In genomic region chr11:6656936-6657335, GRCh38 we compare ENCODE assay signal across 15 cellular contexts. TPM values are rescaled to one million over a fixed set of nuclear protein-coding genes. Genes with fewer than 3 reads are reported as not detected.
DNase-seq lines count a peak whose midpoint lies in the region; ATAC-seq and TF ChIP-seq lines count a peak whose summit lies in the region.
"Had no signal": no experiment of that assay in that cellular context is flagged by ENCODE, and none has a peak within 500 bp of the region (broad histone marks: within the 10 kb centered on the region; RNA-seq: fewer than 3 reads in every experiment).

No MANE protein-coding gene starts in this region.

- H3K9me3 Mint-ChIP-seq in T-helper 2 cell treated with Interferon-gamma antibody and Interleukin-4, amounts not matched to agents 5 μg/mL and 100 μg/mL, for 36 hours = no peaks in the 10 kb centered on the region
- H3K9me3 Mint-ChIP-seq in WTC11 = no peaks in the 10 kb centered on the region

- H2BK15ac ChIP-seq in mesendoderm (replicated peaks; ENCODE audit: low read depth) = no peak overlapping the region

- no peaks in the 10 kb centered on the region for H3K79me2 ChIP-seq in mesendoderm (ENCODE audit: control insufficient read depth, insufficient read depth, low read length)

- CTCF ChIA-PET in WTC11 (lab: Charles Lee) = interaction anchor here (2.3 kb wide), 1 partner anchor 11 kb away, joined by 14 read pairs; no protein-coding TSS in a partner anchor

- H3K23ac ChIP-seq in mesendoderm (ENCODE audit: low read length) = no peak overlapping the region

- H3K56ac ChIP-seq in mesendoderm (ENCODE audit: low read length) = no peak overlapping the region

- TF ChIP-seq EP300 in sigmoid colon (IDR thresholded peaks at IDR 0.05) = no peak

- no peak overlapping the region for H3K18ac ChIP-seq in mesendoderm (ENCODE audit: low read length)

- TF ChIP-seq POLR2A in sigmoid colon (IDR thresholded peaks at IDR 0.05) = no peak

- H3K4me3 ChIP-seq in iPS-18a (ENCODE audit: low read length) = peak overlapping the region; percentile 58
- no peak overlapping the region for H3K4me3 ChIP-seq in sigmoid colon
- no peak overlapping the region for H3K4me3 ChIP-seq in mesendoderm (ENCODE audit: low read length)
- H3K4me3 ChIP-seq in mucosa of descending colon = no peak overlapping the region

- H3K9me3 ChIP-seq in iPS-18a (ENCODE audit: control insufficient read depth, low read depth, low read length) (no peaks in the 10 kb centered on the region), sigmoid colon (no peaks in the 10 kb centered on the region), mucosa of descending colon (no peaks in the 10 kb centered on the region)
- H3K9me3 ChIP-seq: colonic mucosa had no signal

- H3K36me3 ChIP-seq in iPS-18a (ENCODE audit: control insufficient read depth, low read depth, low read length) = no peaks in the 10 kb centered on the region
- no peaks in the 10 kb centered on the region for H3K36me3 ChIP-seq in sigmoid colon
- H3K36me3 ChIP-seq in mesendoderm (ENCODE audit: control insufficient read depth, insufficient read depth, low read length) = no peaks in the 10 kb centered on the region
- no peaks in the 10 kb centered on the region for H3K36me3 ChIP-seq in mucosa of descending colon (ENCODE audit: low read depth)
- H3K36me3 ChIP-seq: colonic mucosa had no signal

- H3K4ac ChIP-seq in mesendoderm (ENCODE audit: low read depth, low read length) = no peak overlapping the region

- no peak overlapping the region for H2BK120ac ChIP-seq in mesendoderm (ENCODE audit: low read depth, low read length)

- no peak overlapping the region for H2BK5ac ChIP-seq in mesendoderm (ENCODE audit: low read length)

- H2AK5ac ChIP-seq in mesendoderm (ENCODE audit: low read length) = no peak overlapping the region

- no peak overlapping the region for H4K8ac ChIP-seq in mesendoderm (ENCODE audit: low read depth, low read length)

- intact Hi-C loops in sigmoid colon (cut with DNase I) = no loop called here
- intact Hi-C loops in mucosa of descending colon (cut with DNase I, micrococcal nuclease) = no loop called here

- POLR2A ChIA-PET in WTC11 (lab: Charles Lee) = no interaction called here

- H3K4me2 ChIP-seq in mesendoderm (ENCODE audit: low read length) = no peak overlapping the region

- H3K27ac Mint-ChIP-seq in T-helper 2 cell treated with Interferon-gamma antibody and Interleukin-4, amounts not matched to agents 5 μg/mL and 100 μg/mL, for 36 hours = no peak overlapping the region
- H3K27ac Mint-ChIP-seq in WTC11 = no peak overlapping the region

- 59 to 81% methylated on average over 5 of the region's 5 CpGs for WGBS in sigmoid colon, 2 donors
- WGBS in mesendoderm (ENCODE audit: extremely low coverage, insufficient coverage, low lambda C conversion rate) = no CpG with 5 or more reads among the region's 5 CpGs

- H3K27me3 ChIP-seq in iPS-18a (ENCODE audit: control insufficient read depth, insufficient read depth, low read length) = peaks cover 29% of the 10 kb centered on the region
- H3K27me3 ChIP-seq in sigmoid colon = no peaks in the 10 kb centered on the region
- peaks cover 6% of the 10 kb centered on the region for H3K27me3 ChIP-seq in mesendoderm (ENCODE audit: insufficient read depth, low read length, poor library complexity)

- H3K4me3 Mint-ChIP-seq in T-helper 2 cell treated with Interferon-gamma antibody and Interleukin-4, amounts not matched to agents 5 μg/mL and 100 μg/mL, for 36 hours = peak overlapping the region; percentile 68
- peak overlapping the region; percentile 79 for H3K4me3 Mint-ChIP-seq in WTC11

- no peak overlapping the region for H4K5ac ChIP-seq in mesendoderm (ENCODE audit: low read length)

- H3K27me3 Mint-ChIP-seq in T-helper 2 cell treated with Interferon-gamma antibody and Interleukin-4, amounts not matched to agents 5 μg/mL and 100 μg/mL, for 36 hours (ENCODE audit: low read depth) = peaks cover 18% of the 10 kb centered on the region
- H3K27me3 Mint-ChIP-seq in WTC11 (ENCODE audit: low read depth) = peaks cover 19% of the 10 kb centered on the region

- H3K9ac ChIP-seq in iPS-18a (ENCODE audit: low read length) (no peak overlapping the region), mesendoderm (ENCODE audit: low read length) (no peak overlapping the region)

- peaks cover 9% of the 10 kb centered on the region for H3K4me1 ChIP-seq in iPS-18a (ENCODE audit: control insufficient read depth, low read depth, low read length)
- H3K4me1 ChIP-seq in sigmoid colon = peaks cover 0 to 34% (median 24%) of the 10 kb centered on the region in 4 donors
- peaks cover 5% of the 10 kb centered on the region for H3K4me1 ChIP-seq in mesendoderm (ENCODE audit: control insufficient read depth, low read depth, low read length)
- no peaks in the 10 kb centered on the region for H3K4me1 ChIP-seq in mucosa of descending colon (ENCODE audit: low read depth)
- H3K4me1 ChIP-seq: colonic mucosa had no signal

- no peak for DNase-seq in T-helper 2 cell treated with Interferon-gamma antibody and Interleukin-4, amounts not matched to agents 5 μg/mL and 100 μg/mL, for 36 hours (ENCODE audit: low spot score)
- DNase-seq in T-helper 2 cell = no peak
- DNase-seq in WTC11 (ENCODE audit: low spot score) = no peak
- DNase-seq in sigmoid colon = no peak
- no peak for DNase-seq in HuH-7 (ENCODE audit: low spot score)
- no peak for DNase-seq in mesendoderm
- DNase-seq in mucosa of descending colon = no peak
- DNase-seq: activated CD4-positive, alpha-beta T cell treated with anti-CD3 and anti-CD28 coated beads, Interleukin-2, amount 50 U/mL, for 4 hours; Calu3; colonic mucosa; islet precursor cell; NCI-H2171 treated with DMSO at 0.1 percent for 48 hours; OCI-M1; trophoblast cell had no signal

- H3K27ac ChIP-seq in iPS-18a (ENCODE audit: low read length) = no peak overlapping the region
- H3K27ac ChIP-seq in sigmoid colon = peak overlapping the region in 3 of 4 donors; percentile 81 to 91 (median 88)
- H3K27ac ChIP-seq in mesendoderm (ENCODE audit: low read depth, low read length) = no peak overlapping the region
- H3K27ac ChIP-seq: colonic mucosa had no signal

- H3K4me1 Mint-ChIP-seq in T-helper 2 cell treated with Interferon-gamma antibody and Interleukin-4, amounts not matched to agents 5 μg/mL and 100 μg/mL, for 36 hours (ENCODE audit: low read depth) = peaks cover 3% of the 10 kb centered on the region
- peaks cover 11% of the 10 kb centered on the region for H3K4me1 Mint-ChIP-seq in WTC11

- no peak for TF ChIP-seq CTCF in WTC11 (IDR thresholded peaks at IDR 0.05)
- no peak for TF ChIP-seq CTCF in sigmoid colon (IDR thresholded peaks at IDR 0.05)
- TF ChIP-seq CTCF in mucosa of descending colon (IDR thresholded peaks at IDR 0.05) = no peak

- peak; percentile 7; the same call in 1 of the 2 replicates for ATAC-seq in WTC11
- ATAC-seq in mucosa of descending colon = no peak

- no peaks in the 10 kb centered on the region for H3K79me1 ChIP-seq in mesendoderm (ENCODE audit: low read length)

- H3K36me3 Mint-ChIP-seq in T-helper 2 cell treated with Interferon-gamma antibody and Interleukin-4, amounts not matched to agents 5 μg/mL and 100 μg/mL, for 36 hours (ENCODE audit: low read depth) = no peaks in the 10 kb centered on the region
- no peaks in the 10 kb centered on the region for H3K36me3 Mint-ChIP-seq in WTC11

TF ChIP-seq in WTC11, 78 proteins besides CTCF, POLR2A, EP300 and RAD21 (continues in another document):
- TF ChIP-seq E2F1 (CRISPR knock-in tag; IDR thresholded peaks at IDR 0.05) (no peak), OVOL2 (CRISPR knock-in tag; IDR thresholded peaks at IDR 0.05; ENCODE audit: borderline replicate concordance) (no peak), NR3C1 (CRISPR knock-in tag; conservative IDR thresholded peaks at IDR 0.05; ENCODE audit: low read depth) (no peak), ZNF396 (CRISPR knock-in tag; IDR thresholded peaks at IDR 0.05; ENCODE audit: borderline replicate concordance) (no peak), SP1 (CRISPR knock-in tag; conservative IDR thresholded peaks at IDR 0.05) (no peak), RORB (CRISPR knock-in tag; IDR thresholded peaks at IDR 0.05) (no peak)

RNA-seq across cellular contexts. Expression of gene DCHS1, which starts 1.3 kb away (rescaled TPM):
- total RNA-seq in WTC11 (2021) (11.5 to 14.2 TPM (median 12.6 TPM) in 3 replicates), sigmoid colon (10 to 100 TPM; 21.7 to 57.1 (median 32.2) TPM), mucosa of descending colon (10 to 100 TPM in 1 of 3 donors, 1 to 10 TPM in 2; 3.5 to 38.8 (median 6.0) TPM)
- polyA plus RNA-seq in sigmoid colon = 1 to 10 TPM in 1 of 3 donors, under 1 TPM in 2; under 0.01 to 6.3 (median 0.46) TPM
- polyA plus RNA-seq in mesendoderm (2013, experiment 1 of 2) = 2.9 TPM
- polyA plus RNA-seq in mesendoderm (2013, experiment 2 of 2) = 3.0 TPM

RNA-seq across cellular contexts. Expression of gene MRPL17, which starts 26.2 kb away (rescaled TPM):
- total RNA-seq in WTC11 (2021) (68.1 to 77.1 TPM (median 70.1 TPM) in 3 replicates), sigmoid colon (10 to 100 TPM; 18.3 to 97.5 (median 20.1) TPM), mucosa of descending colon (10 to 100 TPM; 21.2 to 29.7 (median 29.6) TPM)
- 10 to 100 TPM; 23.4 to 51.1 (median 28.9) TPM for polyA plus RNA-seq in sigmoid colon
- polyA plus RNA-seq in mesendoderm (2013, experiment 1 of 2) = 90.2 TPM
- 91.6 TPM for polyA plus RNA-seq in mesendoderm (2013, experiment 2 of 2)

RNA-seq across cellular contexts. Expression of gene TPP1, which starts 37.7 kb away (rescaled TPM):
- total RNA-seq in WTC11 (2021) (36.2 to 51.4 TPM (median 44.8 TPM) in 3 replicates), sigmoid colon (10 to 100 TPM; 39.8 to 58.8 (median 45.9) TPM), mucosa of descending colon (100 to 1,000 TPM in 1 of 3 donors, 10 to 100 TPM in 2; 86.4 to 116 (median 93.8) TPM)
- 10 to 100 TPM; 13.2 to 60.3 (median 55.5) TPM for polyA plus RNA-seq in sigmoid colon
- polyA plus RNA-seq in mesendoderm (2013, experiment 1 of 2) = 28.7 TPM
- 27.8 TPM for polyA plus RNA-seq in mesendoderm (2013, experiment 2 of 2)

RNA-seq across cellular contexts. Expression of gene TAF10, which starts 44.9 kb away (rescaled TPM):
- total RNA-seq in WTC11 (2021) (165 to 186 TPM (median 178 TPM) in 3 replicates), sigmoid colon (10 to 100 TPM; 33.2 to 60.0 (median 49.0) TPM), mucosa of descending colon (100 to 1,000 TPM in 2 of 3 donors, 10 to 100 TPM in 1; 84.0 to 135 (median 115) TPM)
- polyA plus RNA-seq in sigmoid colon = 100 to 1,000 TPM in 2 of 3 donors, 10 to 100 TPM in 1; 67.6 to 148 (median 129) TPM
- 209 TPM for polyA plus RNA-seq in mesendoderm (2013, experiment 1 of 2)
- 219 TPM for polyA plus RNA-seq in mesendoderm (2013, experiment 2 of 2)

RNA-seq across cellular contexts. Expression of gene ILK, which starts 53.4 kb away (rescaled TPM):
- total RNA-seq in WTC11 (2021) (97.7 to 112 TPM (median 110 TPM) in 3 replicates), sigmoid colon (100 to 1,000 TPM; 450 to 607 (median 548) TPM), mucosa of descending colon (100 to 1,000 TPM; 113 to 323 (median 115) TPM)
- 100 to 1,000 TPM in 2 of 3 donors, 10 to 100 TPM in 1; 93.7 to 117 (median 100) TPM for polyA plus RNA-seq in sigmoid colon
- polyA plus RNA-seq in mesendoderm (2013, experiment 1 of 2) = 164 TPM
- 171 TPM for polyA plus RNA-seq in mesendoderm (2013, experiment 2 of 2)

Comparison
In these comparisons a context has a peak if more than half of its experiments do, and no peak if none do; other contexts are left out.
1. H3K27ac ChIP-seq: peak in sigmoid colon (3 of 4); none in iPS-18a (single experiment) and mesendoderm (single experiment).